24 cellular contexts compared by ENCODE assay signal in the genomic region with DNA sequence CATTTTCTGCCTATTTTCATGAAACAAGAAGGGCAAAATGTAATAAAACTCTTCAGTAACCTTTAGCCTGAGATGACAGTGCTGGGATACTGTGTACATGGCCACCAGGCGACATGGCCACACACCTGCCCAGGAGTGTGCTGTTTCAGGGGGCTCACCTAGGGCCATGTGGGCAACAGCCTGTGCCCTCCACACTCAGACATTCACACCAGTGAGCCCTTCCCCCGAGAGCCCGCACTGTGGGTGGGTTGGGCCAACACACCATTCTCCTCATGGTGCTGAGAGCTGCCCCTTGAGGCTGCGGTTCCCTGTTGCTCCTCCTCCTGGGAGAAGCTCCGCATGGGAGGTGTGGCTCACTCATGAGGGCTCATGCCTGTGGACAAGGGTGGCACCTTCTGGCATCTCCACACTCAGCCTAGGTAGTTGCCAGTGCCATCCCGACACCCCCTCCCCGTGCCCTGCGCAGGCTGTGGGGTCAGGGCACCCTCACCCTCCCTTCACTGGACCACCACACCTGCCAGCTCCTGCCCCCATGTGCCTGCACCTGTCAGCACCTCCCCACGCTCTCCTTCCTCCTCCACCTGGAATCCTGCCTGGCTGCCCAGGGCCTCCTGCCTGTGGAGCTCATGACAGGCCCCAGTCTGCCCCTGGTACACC. TPM values are rescaled to one million over a fixed set of nuclear protein-coding genes. Genes with fewer than 3 reads are reported as not detected.
"Had no signal": no experiment of that assay in that cellular context is flagged by ENCODE, and none has a peak within 500 bp of the region (broad histone marks: within the 10 kb centered on the region; RNA-seq: fewer than 3 reads in every experiment).

No MANE protein-coding gene starts in this region.

- H3K36me3 ChIP-seq: gastrocnemius medialis, heart right ventricle, left lung, lower lobe of right lung, neutrophil, stomach, thoracic aorta, transverse colon had no signal

- H3K27ac ChIP-seq: gastrocnemius medialis, heart right ventricle, left lung, lower lobe of right lung, neutrophil, stomach, thoracic aorta, transverse colon had no signal

- FAIRE-seq: endometrium, urothelium cell line had no signal

- ATAC-seq: esophagus mucosa, gastrocnemius medialis, left lung, lower lobe of right lung, sciatic nerve had no signal

- H3K4me1 ChIP-seq: gastrocnemius medialis, heart right ventricle, left lung, lower lobe of right lung, stomach had no signal

- H3K4me3 ChIP-seq: gastrocnemius medialis, heart right ventricle, left lung, lower lobe of right lung, stomach, thoracic aorta, transverse colon had no signal

- H3K9me3 ChIP-seq: gastrocnemius medialis, left lung, lower lobe of right lung, neutrophil, stomach, thoracic aorta, transverse colon had no signal

- H3K27me3 ChIP-seq: gastrocnemius medialis, transverse colon had no signal

- DNase-seq: effector memory CD4-positive, alpha-beta T cell; gastrocnemius medialis; heart right ventricle; hypothalamus; islet precursor cell; left lung; lower lobe of right lung; midbrain; nephron progenitor cell; stimulated activated CD4-positive, alpha-beta T cell treated with anti-CD3 and anti-CD28 coated beads, Interleukin-2, amount 100 ng/mL, for 24 hours; stimulated activated CD4-positive, alpha-beta T cell treated with anti-CD3 and anti-CD28 coated beads, Interleukin-4, amount 100 ng/mL, for 4 hours; stimulated activated naive CD4-positive, alpha-beta T cell; stomach; substantia nigra; transverse colon had no signal

RNA-seq across cellular contexts. Expression of gene OCA2, which starts 19.7 kb away (rescaled TPM):
- total RNA-seq: fibroblast of villous mesenchyme, osteoblast, pulmonary artery endothelial cell had no signal
